ENCODE assay signal across 21 cellular contexts in genomic region chr17:63448655-63449054, GRCh38. TPM values are rescaled to one million over a fixed set of nuclear protein-coding genes. Genes with fewer than 3 reads are reported as not detected.
DNase-seq lines count a peak whose midpoint lies in the region; ATAC-seq and TF ChIP-seq lines count a peak whose summit lies in the region.
"Had no signal": no experiment of that assay in that cellular context is flagged by ENCODE, and none has a peak within 500 bp of the region (broad histone marks: within the 10 kb centered on the region; RNA-seq: fewer than 3 reads in every experiment).

No MANE protein-coding gene starts in this region.

- no peak for TF ChIP-seq CTCF in left ventricle myocardium inferior (IDR thresholded peaks at IDR 0.05; ENCODE audit: borderline replicate concordance)
- TF ChIP-seq CTCF in heart left ventricle (IDR thresholded peaks at IDR 0.05) = no peak
- TF ChIP-seq CTCF in VCaP (conservative IDR thresholded peaks at IDR 0.05) = no peak
- no peak for TF ChIP-seq CTCF in GM10266 (IDR thresholded peaks at IDR 0.05; ENCODE audit: control insufficient read depth, insufficient read depth, low read depth, missing control alignments)
- no peak for TF ChIP-seq CTCF in nephron progenitor cell (IDR thresholded peaks at IDR 0.05)

- H3K79me1 ChIP-seq in mesendoderm (ENCODE audit: low read length) = peaks cover 4% of the 10 kb centered on the region

- no peaks in the 10 kb centered on the region for H3K27me3 Mint-ChIP-seq in stimulated activated memory B cell treated with anti-CD40 and anti-IgM and Interleukin-4, amounts not matched to agents 10 μg/mL and 1 μg/mL and 100 μg/mL, for 72 hours
- peaks cover 29% of the 10 kb centered on the region for H3K27me3 Mint-ChIP-seq in nephron progenitor cell (ENCODE audit: low read depth, poor library complexity)

- H3K4me1 ChIP-seq in left ventricle myocardium inferior (peaks cover 64% of the 10 kb centered on the region), heart left ventricle (peaks cover 3 to 72% (median 38%) of the 10 kb centered on the region in 12 donors), mesendoderm (ENCODE audit: control insufficient read depth, low read depth, low read length) (peaks cover 6% of the 10 kb centered on the region)

- no peak overlapping the region for H2BK15ac ChIP-seq in mesendoderm (replicated peaks; ENCODE audit: low read depth)

- H3K56ac ChIP-seq in mesendoderm (ENCODE audit: low read length) = peak overlapping the region; percentile 54

- H3K4me1 Mint-ChIP-seq in stimulated activated memory B cell treated with anti-CD40 and anti-IgM and Interleukin-4, amounts not matched to agents 10 μg/mL and 1 μg/mL and 100 μg/mL, for 72 hours = peaks cover 12% of the 10 kb centered on the region
- H3K4me1 Mint-ChIP-seq in nephron progenitor cell = peaks cover 45% of the 10 kb centered on the region

- H4K5ac ChIP-seq in mesendoderm (ENCODE audit: low read length) = no peak overlapping the region

- H3K79me2 ChIP-seq in mesendoderm (ENCODE audit: control insufficient read depth, insufficient read depth, low read length) = no peaks in the 10 kb centered on the region

- H3K36me3 ChIP-seq in left ventricle myocardium inferior = no peaks in the 10 kb centered on the region
- H3K36me3 ChIP-seq in heart left ventricle = no peaks in the 10 kb centered on the region
- H3K36me3 ChIP-seq in mesendoderm (ENCODE audit: control insufficient read depth, insufficient read depth, low read length) = no peaks in the 10 kb centered on the region
- H3K36me3 ChIP-seq: spleen had no signal

- H3K9me3 Mint-ChIP-seq in stimulated activated memory B cell treated with anti-CD40 and anti-IgM and Interleukin-4, amounts not matched to agents 10 μg/mL and 1 μg/mL and 100 μg/mL, for 72 hours = no peaks in the 10 kb centered on the region
- no peaks in the 10 kb centered on the region for H3K9me3 Mint-ChIP-seq in nephron progenitor cell
- H3K9me3 Mint-ChIP-seq: activated naive CD8-positive, alpha-beta T cell treated with anti-CD3 and anti-CD28 coated beads for 36 hours had no signal

- H2AK5ac ChIP-seq in mesendoderm (ENCODE audit: low read length) = peak overlapping the region; percentile 43

- TF ChIP-seq POLR2A in heart left ventricle (IDR thresholded peaks at IDR 0.05) = no peak

- WGBS in heart left ventricle, 4 donors = 80 to 88% (median 85%) methylated on average over 3 of the region's 3 CpGs
- WGBS in mesendoderm (ENCODE audit: extremely low coverage, insufficient coverage, low lambda C conversion rate) = no CpG with 5 or more reads among the region's 3 CpGs

- H4K8ac ChIP-seq in mesendoderm (ENCODE audit: low read depth, low read length) = no peak overlapping the region

- H3K9ac ChIP-seq in mesendoderm (ENCODE audit: low read length) = no peak overlapping the region
- H3K9ac ChIP-seq: GM23248 had no signal

- H3K23ac ChIP-seq in mesendoderm (ENCODE audit: low read length) = no peak overlapping the region

- H3K27ac Mint-ChIP-seq in stimulated activated memory B cell treated with anti-CD40 and anti-IgM and Interleukin-4, amounts not matched to agents 10 μg/mL and 1 μg/mL and 100 μg/mL, for 72 hours = no peak overlapping the region
- H3K27ac Mint-ChIP-seq in nephron progenitor cell = no peak overlapping the region
- H3K27ac Mint-ChIP-seq: activated naive CD8-positive, alpha-beta T cell treated with anti-CD3 and anti-CD28 coated beads for 36 hours had no signal

- H3K9me3 ChIP-seq in left ventricle myocardium inferior (replicated peaks) = no peaks in the 10 kb centered on the region
- H3K9me3 ChIP-seq in heart left ventricle = no peaks in the 10 kb centered on the region
- H3K9me3 ChIP-seq: spleen had no signal

- H2BK5ac ChIP-seq in mesendoderm (ENCODE audit: low read length) = no peak overlapping the region

- ATAC-seq in heart left ventricle = no peak
- ATAC-seq in stimulated activated memory B cell treated with anti-CD40 and anti-IgM and Interleukin-4, amounts not matched to agents 10 μg/mL and 1 μg/mL and 100 μg/mL, for 72 hours = no peak
- ATAC-seq: left lobe of liver had no signal

- intact Hi-C loops in left ventricle myocardium inferior (cut with micrococcal nuclease) (no loop called here), heart left ventricle (cut with DNase I) (loop anchor here in 2 of 10 donors (5.0 to 10.0 kb wide), 2 partner anchors 96 to 104 kb away; partner anchors contain the start of gene DCAF7 (in 1 of the 2))

- no peak overlapping the region for H3K4me2 ChIP-seq in mesendoderm (ENCODE audit: low read length)

- no peaks in the 10 kb centered on the region for H3K27me3 ChIP-seq in left ventricle myocardium inferior (ENCODE audit: low read depth)
- no peaks in the 10 kb centered on the region for H3K27me3 ChIP-seq in heart left ventricle
- H3K27me3 ChIP-seq in mesendoderm (ENCODE audit: insufficient read depth, low read length, poor library complexity) = no peaks in the 10 kb centered on the region

- H3K4ac ChIP-seq in mesendoderm (ENCODE audit: low read depth, low read length) = no peak overlapping the region

- H2BK120ac ChIP-seq in mesendoderm (ENCODE audit: low read depth, low read length) = no peak overlapping the region

- DNase-seq in left ventricle myocardium inferior (no peak), heart left ventricle (no peak), mesendoderm (no peak), GM10266 (ENCODE audit: extremely low spot score) (no peak), nephron progenitor cell (no peak), occipital lobe (lab: John Stamatoyannopoulos, UW) (no peak)
- DNase-seq: activated CD4-positive, alpha-beta T cell treated with anti-CD3 and anti-CD28 coated beads, Interleukin-2, amount 50 U/mL, for 1 hour; activated naive CD8-positive, alpha-beta T cell treated with anti-CD3 and anti-CD28 coated beads for 36 hours; activated T-cell treated with anti-CD3 and anti-CD28 coated beads, Interleukin-2, amount 50 U/mL, for 1 hour; DND-41; effector memory CD4-positive, alpha-beta T cell; GM23248; NCI-H774; nucleus accumbens; SHP77; spleen; stimulated activated CD4-positive, alpha-beta T cell treated with anti-CD3 and anti-CD28 coated beads, Interleukin-4, amount 100 ng/mL, for 4 hours had no signal

- H3K18ac ChIP-seq in mesendoderm (ENCODE audit: low read length) = no peak overlapping the region

- no peak overlapping the region for H3K4me3 ChIP-seq in left ventricle myocardium inferior
- H3K4me3 ChIP-seq in heart left ventricle = no peak overlapping the region
- no peak overlapping the region for H3K4me3 ChIP-seq in mesendoderm (ENCODE audit: low read length)
- H3K4me3 ChIP-seq: GM23248, spleen had no signal

- H3K27ac ChIP-seq in left ventricle myocardium inferior (replicated peaks) (peak overlapping the region; percentile 88), heart left ventricle (peak overlapping the region in 3 of 12 donors; percentile 39 to 93 (median 92)), VCaP (peak overlapping the region; percentile 98), mesendoderm (ENCODE audit: low read depth, low read length) (no peak overlapping the region)
- H3K27ac ChIP-seq: GM23248 had no signal

- H3K36me3 Mint-ChIP-seq in stimulated activated memory B cell treated with anti-CD40 and anti-IgM and Interleukin-4, amounts not matched to agents 10 μg/mL and 1 μg/mL and 100 μg/mL, for 72 hours = no peaks in the 10 kb centered on the region
- H3K36me3 Mint-ChIP-seq in nephron progenitor cell (ENCODE audit: low read depth) = no peaks in the 10 kb centered on the region

- H3K4me3 Mint-ChIP-seq in stimulated activated memory B cell treated with anti-CD40 and anti-IgM and Interleukin-4, amounts not matched to agents 10 μg/mL and 1 μg/mL and 100 μg/mL, for 72 hours = no peak overlapping the region
- no peak overlapping the region for H3K4me3 Mint-ChIP-seq in nephron progenitor cell
- H3K4me3 Mint-ChIP-seq: activated naive CD8-positive, alpha-beta T cell treated with anti-CD3 and anti-CD28 coated beads for 36 hours had no signal

RNA-seq across cellular contexts. Expression of gene CYB561, which starts 2.5 kb away (rescaled TPM):
- total RNA-seq in left ventricle myocardium inferior (9.0 TPM), heart left ventricle (10 to 100 TPM in 2 of 9 donors, 1 to 10 TPM in 7; 4.8 to 19.2 (median 8.6) TPM), occipital lobe (21.7 TPM)
- polyA plus RNA-seq in heart left ventricle = 10 to 100 TPM in 1 of 2 donors, 1 to 10 TPM in 1; 5.0 to 18.1 TPM
- polyA plus RNA-seq in mesendoderm (2013, experiment 1 of 2) = 25.0 TPM
- polyA plus RNA-seq in mesendoderm (2013, experiment 2 of 2) = 24.4 TPM
- total RNA-seq: OCI-LY7 had no signal

RNA-seq across cellular contexts. Expression of gene ACE, which starts 28.2 kb away (rescaled TPM):
- total RNA-seq in left ventricle myocardium inferior (6.2 TPM), heart left ventricle (10 to 100 TPM in 5 of 9 donors, 1 to 10 TPM in 4; 1.6 to 42.3 (median 10.7) TPM), occipital lobe (5.3 TPM)
- 1 to 10 TPM; 4.0 to 5.6 TPM for polyA plus RNA-seq in heart left ventricle
- 1.1 TPM for polyA plus RNA-seq in mesendoderm (2013, experiment 1 of 2)
- polyA plus RNA-seq in mesendoderm (2013, experiment 2 of 2) = 1.2 TPM
- total RNA-seq: activated naive CD8-positive, alpha-beta T cell treated with anti-CD3 and anti-CD28 coated beads for 36 hours had no signal
